Comparison of ENCODE assay signal across 8 cellular contexts in genomic region chr17:81712468-81713003, GRCh38. TPM values are rescaled to one million over a fixed set of nuclear protein-coding genes. Genes with fewer than 3 reads are reported as not detected.
DNase-seq lines count a peak whose midpoint lies in the region; ATAC-seq, FAIRE-seq and TF ChIP-seq lines count a peak whose summit lies in the region.

No MANE protein-coding gene starts in this region.

- H3K4me3 Mint-ChIP-seq in central memory CD8-positive, alpha-beta T cell = peak overlapping the region; percentile 79

- H3K27me3 Mint-ChIP-seq in central memory CD8-positive, alpha-beta T cell = no peaks in the 10 kb centered on the region

- DNase-seq in NCI-H1105 treated with DMSO at 0.1 percent for 48 hours (lab: John Stamatoyannopoulos, UW) (peak; percentile 6), NCI-H1105 (lab: John Stamatoyannopoulos, UW) (no peak), NCI-H226 (peak; percentile 12), lung (ENCODE audit: low spot score) (no peak), urothelium cell line (ENCODE audit: low spot score) (peak; percentile 76)
- DNase-seq in central memory CD8-positive, alpha-beta T cell (ENCODE audit: low spot score in 2 of 2) = no peak

- H3K27me3 ChIP-seq in lung (ENCODE audit: control insufficient read depth, insufficient read depth) = no peaks in the 10 kb centered on the region

- H3K4me3 ChIP-seq in lung = peak overlapping the region; percentile 76

- no peak for FAIRE-seq in urothelium cell line (lab: Jason Lieb, UNC)

- no peak overlapping the region for H3K27ac Mint-ChIP-seq in central memory CD8-positive, alpha-beta T cell (ENCODE audit: low read depth)

- peaks cover 0 to 7% of the 10 kb centered on the region in 2 donors for H3K36me3 ChIP-seq in lung (ENCODE audit: control insufficient read depth in 2 of 2, insufficient read depth in 2 of 2, low read length in 2 of 2)

- WGBS in lung, 2 donors = 4% methylated on average over 41 of the region's 41 CpGs

- no peak for TF ChIP-seq CTCF in lung (IDR thresholded peaks at IDR 0.05; ENCODE audit: control extremely low read depth, extremely low read depth)

- H3K4me1 Mint-ChIP-seq in central memory CD8-positive, alpha-beta T cell = peaks cover 5% of the 10 kb centered on the region

- H3K27ac ChIP-seq in lung (ENCODE audit: low read depth in 1 of 2, low read length in 1 of 2) = no peak overlapping the region

- peak; percentile 14 for ATAC-seq in GM21619 (IDR thresholded peaks at IDR 0.05; ENCODE audit: unreplicated experiment)
- peak; percentile 33 for ATAC-seq in central memory CD8-positive, alpha-beta T cell (replicated peaks; ENCODE audit: extremely low read depth, poor library complexity, severe bottlenecking)
- ATAC-seq in lung (ENCODE audit: insufficient read depth, low FRiP score) = peak; percentile 6
- ATAC-seq in GM18498 (IDR thresholded peaks at IDR 0.05; ENCODE audit: unreplicated experiment) = no peak

- peaks cover 0 to 19% of the 10 kb centered on the region in 2 donors for H3K4me1 ChIP-seq in lung (ENCODE audit: control insufficient read depth in 2 of 2, insufficient read depth in 2 of 2, low read length in 2 of 2)

- H3K36me3 Mint-ChIP-seq in central memory CD8-positive, alpha-beta T cell (ENCODE audit: insufficient read depth) = peaks cover 8% of the 10 kb centered on the region

- no peaks in the 10 kb centered on the region for H3K9me3 ChIP-seq in lung (ENCODE audit: control insufficient read depth in 2 of 2, insufficient read depth in 1 of 2, low read length in 1 of 2)

- no peaks in the 10 kb centered on the region for H3K9me3 Mint-ChIP-seq in central memory CD8-positive, alpha-beta T cell

RNA-seq across cellular contexts. Expression of gene SLC25A10, which starts 0.5 kb away (rescaled TPM):
- total RNA-seq in lung = 10 to 100 TPM in 1 of 2 donors, 1 to 10 TPM in 1; 4.3 to 21.0 TPM
- 10 to 100 TPM; 13.0 to 21.5 TPM for polyA plus RNA-seq in lung

RNA-seq across cellular contexts. Expression of gene MRPL12, which starts 9.4 kb away (rescaled TPM):
- 10 to 100 TPM in 1 of 2 donors, 1 to 10 TPM in 1; 6.1 to 74.9 TPM for total RNA-seq in lung
- polyA plus RNA-seq in lung = 100 to 1,000 TPM; 132 to 154 TPM

RNA-seq across cellular contexts. Expression of gene HGS, which starts 28.7 kb away (rescaled TPM):
- total RNA-seq in lung = 100 to 1,000 TPM in 1 of 2 donors, 10 to 100 TPM in 1; 51.5 to 128 TPM
- 100 to 1,000 TPM; 100 to 115 TPM for polyA plus RNA-seq in lung

RNA-seq across cellular contexts. Expression of gene ARL16, which starts 28.9 kb away (rescaled TPM):
- total RNA-seq in lung = 10 to 100 TPM; 27.4 to 31.8 TPM
- polyA plus RNA-seq in lung = 10 to 100 TPM; 27.8 to 59.5 TPM

RNA-seq across cellular contexts. Expression of gene CCDC137, which starts 46.0 kb away (rescaled TPM):
- 10 to 100 TPM; 10.2 to 23.6 TPM for total RNA-seq in lung
- polyA plus RNA-seq in lung = 10 to 100 TPM; 16.6 to 16.8 TPM

Comparison
In these comparisons a context has a peak if more than half of its experiments do, and no peak if none do; other contexts are left out.
1. DNase-seq: peak in NCI-H1105 treated with DMSO at 0.1 percent for 48 hours (single experiment), NCI-H226 (single experiment) and urothelium cell line (single experiment); none in NCI-H1105 (single experiment), central memory CD8-positive, alpha-beta T cell (0 of 2) and lung (single experiment).